ENCODE assay signal across 32 cellular contexts in genomic region chr5:124884108-124884507, GRCh38.
"Had no signal": no experiment of that assay in that cellular context is flagged by ENCODE, and none has a peak within 500 bp of the region (broad histone marks: within the 10 kb centered on the region; RNA-seq: fewer than 3 reads in every experiment).

No MANE protein-coding gene starts in this region.

- H3K27me3 ChIP-seq: adrenal gland, breast epithelium, cardiac muscle cell, esophagus muscularis mucosa, foreskin keratinocyte, gastrocnemius medialis, heart left ventricle had no signal

- H3K9me3 ChIP-seq: adrenal gland, breast epithelium, esophagus muscularis mucosa, gastrocnemius medialis had no signal

- H3K36me3 ChIP-seq: adrenal gland, breast epithelium, cardiac muscle cell, esophagus muscularis mucosa, gastrocnemius medialis, heart left ventricle had no signal

- H3K4me1 ChIP-seq: breast epithelium, foreskin keratinocyte had no signal

- ATAC-seq: activated CD4-positive, alpha-beta T cell treated with anti-CD3 and anti-CD28 coated beads for 36 hours; activated CD8-positive, alpha-beta memory T cell treated with anti-CD3 and anti-CD28 coated beads, Interleukin-2, amount 10 ng/mL, durations not matched to agents 7 days and 5 days; activated CD8-positive, alpha-beta T cell treated with anti-CD3 and anti-CD28 coated beads, Interleukin-2, amount 10 ng/mL, durations not matched to agents 7 days and 5 days; activated naive CD8-positive, alpha-beta T cell treated with anti-CD3 and anti-CD28 coated beads, Interleukin-2, amount 50 U/mL, for 24 hours; foreskin keratinocyte; gastrocnemius medialis; heart left ventricle; T-helper 17 cell had no signal

- H3K4me3 ChIP-seq: adrenal gland, breast epithelium, cardiac muscle cell, coronary artery, esophagus muscularis mucosa, gastrocnemius medialis, heart left ventricle had no signal

- H3K27ac ChIP-seq: adrenal gland, breast epithelium, cardiac muscle cell, coronary artery, esophagus muscularis mucosa, foreskin keratinocyte, gastrocnemius medialis, heart left ventricle had no signal

- DNase-seq: activated CD4-positive, alpha-beta memory T cell treated with anti-CD3 and anti-CD28 coated beads for 36 hours; activated CD4-positive, alpha-beta T cell treated with anti-CD3 and anti-CD28 coated beads for 36 hours; activated CD4-positive, alpha-beta T cell treated with anti-CD3 and anti-CD28 coated beads, Interleukin-2, amount 10 ng/mL, durations not matched to agents 24 days and 14 days; activated CD4-positive, CD25-positive, alpha-beta regulatory T cell; activated CD4-positive, CD25-positive, alpha-beta regulatory T cell treated with anti-CD3 and anti-CD28 coated beads, Interleukin-2, amount 50 U/mL, for 72 hours; activated CD8-positive, alpha-beta memory T cell treated with anti-CD3 and anti-CD28 coated beads, Interleukin-2, amount 10 ng/mL, durations not matched to agents 7 days and 5 days; activated CD8-positive, alpha-beta memory T cell treated with anti-CD3 and anti-CD28 coated beads, Interleukin-2, amount 50 U/mL, for 4 hours; activated CD8-positive, alpha-beta T cell treated with anti-CD3 and anti-CD28 coated beads, Interleukin-2, amount 10 ng/mL, durations not matched to agents 7 days and 5 days; activated effector memory CD4-positive, alpha-beta T cell treated with anti-CD3 and anti-CD28 coated beads, Interleukin-2, amount 50 U/mL, for 16 hours; activated naive CD4-positive, alpha-beta T cell treated with anti-CD3 and anti-CD28 coated beads for 36 hours; activated naive CD8-positive, alpha-beta T cell treated with anti-CD3 and anti-CD28 coated beads for 36 hours; activated naive CD8-positive, alpha-beta T cell treated with anti-CD3 and anti-CD28 coated beads, Interleukin-2, amount 50 U/mL, for 24 hours; activated T-cell treated with anti-CD3 and anti-CD28 coated beads, Interleukin-2, amount 50 U/mL, for 1 hour; activated T-cell treated with anti-CD3 and anti-CD28 coated beads, Interleukin-2, amount 50 U/mL, for 48 hours; adrenal gland; amygdala; aorta; central memory CD4-positive, alpha-beta T cell; effector CD8-positive, alpha-beta T cell; endodermal cell; erythroblast; gastrocnemius medialis; glutamatergic neuron; heart left ventricle; T-helper 1 cell; T-helper 17 cell; T1000 had no signal
